Comparison of ENCODE assay signal across 32 cellular contexts in the genomic region with DNA sequence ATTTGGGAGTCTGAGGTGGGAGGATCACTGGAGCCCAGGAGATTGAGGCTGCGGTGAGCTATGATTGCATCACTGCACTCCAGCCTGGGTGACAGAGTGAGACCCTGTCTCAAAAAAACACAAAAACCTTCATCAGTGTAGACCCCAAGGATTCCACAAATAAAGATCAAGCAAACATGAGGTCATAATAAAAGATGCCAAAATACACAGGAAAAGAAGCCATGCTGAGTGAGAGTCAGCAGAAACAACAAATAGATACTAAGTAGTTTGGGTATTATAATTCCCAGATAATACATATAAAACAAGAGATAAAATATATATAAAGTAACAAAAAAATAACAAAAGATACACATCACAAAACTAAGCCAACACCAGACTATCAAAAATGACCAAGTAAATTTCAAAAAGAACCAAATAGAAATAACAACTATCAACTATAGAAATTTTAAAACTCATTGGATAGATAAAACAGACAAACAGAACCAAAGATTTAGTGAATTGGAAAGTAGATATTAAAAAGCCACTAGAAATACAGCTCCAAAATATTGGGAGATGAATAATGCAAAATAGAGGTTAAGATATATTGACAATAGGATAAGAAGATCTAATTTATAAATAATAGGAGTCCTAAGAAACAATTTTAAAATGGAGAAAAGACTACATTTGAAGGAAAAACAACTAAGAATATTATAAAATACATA.
"Had no signal": no experiment of that assay in that cellular context is flagged by ENCODE, and none has a peak within 500 bp of the region (broad histone marks: within the 10 kb centered on the region; RNA-seq: fewer than 3 reads in every experiment).

No MANE protein-coding gene starts in this region.

- H3K4me3 Mint-ChIP-seq: activated T-cell treated with anti-CD3 and anti-CD28 coated beads, Interleukin-2, amount 50 U/mL, for 72 hours; brain; natural killer cell; neural progenitor cell; stimulated activated memory B cell treated with anti-CD40 and anti-IgM and Interleukin-4, amounts not matched to agents 10 μg/mL and 1 μg/mL and 100 μg/mL, for 72 hours; stimulated activated naive CD8-positive, alpha-beta T cell treated with anti-CD3 and anti-CD28 coated beads, Interleukin-15, amount 100 ng/mL, for 72 hours; T-helper 1 cell treated with Interleukin-12 subunit alpha and Interleukin-12 subunit beta and Interleukin-4 antibody, amounts not matched to agents 30 μg/mL and 1 μg/mL, for 36 hours had no signal

- H3K4me1 ChIP-seq: right lobe of liver had no signal

- H3K9ac ChIP-seq: neural progenitor cell had no signal

- H3K4me1 Mint-ChIP-seq: brain; natural killer cell; neural progenitor cell; stimulated activated memory B cell treated with anti-CD40 and anti-IgM and Interleukin-4, amounts not matched to agents 10 μg/mL and 1 μg/mL and 100 μg/mL, for 72 hours; stimulated activated naive CD8-positive, alpha-beta T cell treated with anti-CD3 and anti-CD28 coated beads, Interleukin-15, amount 100 ng/mL, for 72 hours had no signal

- H3K36me3 ChIP-seq: esophagus muscularis mucosa, left ventricle myocardium inferior, neural progenitor cell, right lobe of liver, upper lobe of right lung had no signal

- H3K9me3 Mint-ChIP-seq: activated naive CD4-positive, alpha-beta T cell treated with anti-CD3 and anti-CD28 coated beads, Interleukin-2, amount 50 U/mL, for 72 hours; activated T-cell treated with anti-CD3 and anti-CD28 coated beads, Interleukin-2, amount 50 U/mL, for 72 hours; natural killer cell; neural progenitor cell; stimulated activated memory B cell treated with anti-CD40 and anti-IgM and Interleukin-4, amounts not matched to agents 10 μg/mL and 1 μg/mL and 100 μg/mL, for 72 hours; stimulated activated naive CD8-positive, alpha-beta T cell treated with anti-CD3 and anti-CD28 coated beads, Interleukin-15, amount 100 ng/mL, for 72 hours; T-helper 1 cell treated with Interleukin-12 subunit alpha and Interleukin-12 subunit beta and Interleukin-4 antibody, amounts not matched to agents 30 μg/mL and 1 μg/mL, for 36 hours had no signal

- H3K4me2 ChIP-seq: neural progenitor cell had no signal

- H3K27ac Mint-ChIP-seq: activated naive CD4-positive, alpha-beta T cell treated with anti-CD3 and anti-CD28 coated beads, Interleukin-2, amount 50 U/mL, for 72 hours; activated T-cell treated with anti-CD3 and anti-CD28 coated beads, Interleukin-2, amount 50 U/mL, for 72 hours; brain; natural killer cell; neural progenitor cell; stimulated activated memory B cell treated with anti-CD40 and anti-IgM and Interleukin-4, amounts not matched to agents 10 μg/mL and 1 μg/mL and 100 μg/mL, for 72 hours; stimulated activated naive CD8-positive, alpha-beta T cell treated with anti-CD3 and anti-CD28 coated beads, Interleukin-15, amount 100 ng/mL, for 72 hours; T-helper 1 cell treated with Interleukin-12 subunit alpha and Interleukin-12 subunit beta and Interleukin-4 antibody, amounts not matched to agents 30 μg/mL and 1 μg/mL, for 36 hours had no signal

- H3K4me3 ChIP-seq: esophagus muscularis mucosa, left ventricle myocardium inferior, lung, neural progenitor cell, right lobe of liver, upper lobe of right lung had no signal

- H3K27me3 ChIP-seq: right lobe of liver, upper lobe of right lung had no signal

- FAIRE-seq: TTC549 had no signal

- H2AFZ ChIP-seq: neural progenitor cell had no signal

- ATAC-seq: activated naive CD4-positive, alpha-beta T cell treated with anti-CD3 and anti-CD28 coated beads, Interleukin-2, amount 50 U/mL, for 72 hours; natural killer cell; stimulated activated memory B cell treated with anti-CD40 and anti-IgM and Interleukin-4, amounts not matched to agents 10 μg/mL and 1 μg/mL and 100 μg/mL, for 72 hours; stimulated activated naive CD8-positive, alpha-beta T cell treated with anti-CD3 and anti-CD28 coated beads, Interleukin-15, amount 100 ng/mL, for 72 hours; upper lobe of right lung had no signal

- H3K36me3 Mint-ChIP-seq: activated naive CD4-positive, alpha-beta T cell treated with anti-CD3 and anti-CD28 coated beads, Interleukin-2, amount 50 U/mL, for 72 hours; brain; natural killer cell; neural progenitor cell; stimulated activated memory B cell treated with anti-CD40 and anti-IgM and Interleukin-4, amounts not matched to agents 10 μg/mL and 1 μg/mL and 100 μg/mL, for 72 hours had no signal

- H3K9me3 ChIP-seq: esophagus muscularis mucosa, left ventricle myocardium inferior, right lobe of liver, upper lobe of right lung had no signal

- H3K27ac ChIP-seq: esophagus muscularis mucosa, left ventricle myocardium inferior, neural progenitor cell, right lobe of liver, upper lobe of right lung, VCaP had no signal

- DNase-seq: activated CD4-positive, alpha-beta T cell treated with anti-CD3 and anti-CD28 coated beads for 4 hours; activated CD4-positive, alpha-beta T cell treated with anti-CD3 and anti-CD28 coated beads, Interleukin-2, amount 50 U/mL, for 4 hours; activated naive CD4-positive, alpha-beta T cell; activated T-cell treated with anti-CD3 and anti-CD28 coated beads for 4 hours; activated T-cell treated with anti-CD3 and anti-CD28 coated beads, Interleukin-2, amount 50 U/mL, for 72 hours; caudate nucleus; dermis blood vessel endothelial cell; effector CD4-positive, alpha-beta T cell; foreskin melanocyte; left ventricle myocardium inferior; mesendoderm; natural killer cell; occipital lobe; posterior cingulate gyrus; right lobe of liver; stimulated activated CD4-positive, alpha-beta T cell treated with anti-CD3 and anti-CD28 coated beads, Interleukin-1b, Interleukin-23, amount 100 ng/mL, for 48 hours; stimulated activated CD4-positive, alpha-beta T cell treated with anti-CD3 and anti-CD28 coated beads, Interleukin-4, amount 100 ng/mL, for 4 hours; stimulated activated CD8-positive, alpha-beta memory T cell treated with anti-CD3 and anti-CD28 coated beads, Interleukin-4, amount 100 ng/mL, for 48 hours; stimulated activated naive CD8-positive, alpha-beta T cell treated with anti-CD3 and anti-CD28 coated beads, Interleukin-15, amount 100 ng/mL, for 72 hours; substantia nigra; SW 1271; T-helper 9 cell; upper lobe of right lung had no signal
